22 cellular contexts compared by ENCODE assay signal in genomic region chr18:75064513-75064905, GRCh38.
A peak's percentile ranks its signal among the peaks of the same experiment; 100 is the strongest.
DNase-seq lines count a peak whose midpoint lies in the region; ATAC-seq and TF ChIP-seq lines count a peak whose summit lies in the region.
"Had no signal": no experiment of that assay in that cellular context is flagged by ENCODE, and none has a peak within 500 bp of the region (broad histone marks: within the 10 kb centered on the region; RNA-seq: fewer than 3 reads in every experiment).

No MANE protein-coding gene starts in this region.

- H3K27me3 ChIP-seq in heart left ventricle (no peaks in the 10 kb centered on the region), neuronal stem cell (ENCODE audit: control insufficient read depth in 3 of 3, insufficient read depth in 3 of 3, low read depth in 1 of 3, low read length in 3 of 3) (no peaks in the 10 kb centered on the region)
- H3K27me3 ChIP-seq: BLaER1 had no signal

- peaks cover 0 to 4% (median 0%) of the 10 kb centered on the region in 12 donors for H3K4me1 ChIP-seq in heart left ventricle
- no peaks in the 10 kb centered on the region for H3K4me1 ChIP-seq in neuronal stem cell (ENCODE audit: control insufficient read depth in 2 of 2, insufficient read depth in 1 of 2, low read depth in 1 of 2, low read length in 2 of 2)
- H3K4me1 ChIP-seq: Caco-2 had no signal

- no peaks in the 10 kb centered on the region for H3K79me1 ChIP-seq in neuronal stem cell (ENCODE audit: low read depth, low read length)

- H4K8ac ChIP-seq in neuronal stem cell (ENCODE audit: low read depth, low read length) = no peak overlapping the region

- intact Hi-C loops in cardiac septum (cut with DNase I) (no loop called here), heart left ventricle (cut with DNase I) (no loop called here)
- intact Hi-C loops in activated CD4-positive, alpha-beta T cell treated with anti-CD3 and anti-CD28 coated beads for 36 hours (cut with DNase I, micrococcal nuclease) = no loop called here

- no peak overlapping the region for H2BK15ac ChIP-seq in neuronal stem cell (ENCODE audit: low read length)

- no peaks in the 10 kb centered on the region for H3K27me3 Mint-ChIP-seq in activated CD4-positive, alpha-beta T cell treated with anti-CD3 and anti-CD28 coated beads for 36 hours
- H3K27me3 Mint-ChIP-seq: B cell; CD4-positive, CD25-positive, alpha-beta regulatory T cell had no signal

- no peak overlapping the region for H3K9ac ChIP-seq in neuronal stem cell (ENCODE audit: low read depth, low read length, poor library complexity)
- H3K9ac ChIP-seq: BLaER1, GM23248 had no signal

- no peak overlapping the region for H3K4ac ChIP-seq in neuronal stem cell (ENCODE audit: low read length)

- TF ChIP-seq POLR2A in heart left ventricle (IDR thresholded peaks at IDR 0.05) = no peak

- no peak for ATAC-seq in heart left ventricle
- no peak for ATAC-seq in activated CD4-positive, alpha-beta T cell treated with anti-CD3 and anti-CD28 coated beads for 36 hours
- ATAC-seq: CD8-positive, alpha-beta T cell; GM12878 had no signal

- no peak overlapping the region for H2BK120ac ChIP-seq in neuronal stem cell (ENCODE audit: low read depth, low read length)

- H3K36me3 Mint-ChIP-seq in activated CD4-positive, alpha-beta T cell treated with anti-CD3 and anti-CD28 coated beads for 36 hours (ENCODE audit: low read depth) = peaks cover 19% of the 10 kb centered on the region

- 90 to 97% (median 92%) methylated on average over 10 to 16 of the region's 16 CpGs for WGBS in heart left ventricle, 4 donors
- WGBS in neuronal stem cell (ENCODE audit: extremely low coverage in 2 of 2, insufficient read length in 2 of 2, insufficient replicate concordance in 1 of 2), 2 donors = no CpG with 5 or more reads among the region's 16 CpGs

- no peak overlapping the region for H3K27ac Mint-ChIP-seq in activated CD4-positive, alpha-beta T cell treated with anti-CD3 and anti-CD28 coated beads for 36 hours
- H3K27ac Mint-ChIP-seq: B cell; CD8-positive, alpha-beta T cell had no signal

- no peak overlapping the region for H4K91ac ChIP-seq in neuronal stem cell (ENCODE audit: low read depth, low read length, poor library complexity)

- H3K4me3 Mint-ChIP-seq in activated CD4-positive, alpha-beta T cell treated with anti-CD3 and anti-CD28 coated beads for 36 hours = no peak overlapping the region
- H3K4me3 Mint-ChIP-seq: B cell; CD4-positive, CD25-positive, alpha-beta regulatory T cell; CD8-positive, alpha-beta T cell had no signal

- H3K4me1 Mint-ChIP-seq in activated CD4-positive, alpha-beta T cell treated with anti-CD3 and anti-CD28 coated beads for 36 hours = peaks cover 5% of the 10 kb centered on the region

- no peak overlapping the region for H3K27ac ChIP-seq in heart left ventricle
- H3K27ac ChIP-seq in neuronal stem cell (replicated peaks; ENCODE audit: low read length) = no peak overlapping the region
- H3K27ac ChIP-seq: 22Rv1, BLaER1, C4-2B, GM23248 had no signal

- H3K23ac ChIP-seq in neuronal stem cell (ENCODE audit: low read depth, low read length, poor library complexity) = peak overlapping the region; percentile 52

- POLR2A ChIA-PET in activated CD4-positive, alpha-beta T cell treated with anti-CD3 and anti-CD28 coated beads for 36 hours (lab: Charles Lee) = no interaction called here

- no peak overlapping the region for H2BK12ac ChIP-seq in neuronal stem cell (ENCODE audit: low read length)

- peaks cover 0 to 28% (median 11%) of the 10 kb centered on the region in 9 donors for H3K36me3 ChIP-seq in heart left ventricle
- no peaks in the 10 kb centered on the region for H3K36me3 ChIP-seq in neuronal stem cell (replicated peaks in 1 of 2; ENCODE audit: control insufficient read depth in 2 of 2, insufficient read depth in 2 of 2, low read length in 2 of 2)

- DNase-seq in cardiac septum (ENCODE audit: low spot score) = peak; percentile 59
- no peak for DNase-seq in heart left ventricle
- DNase-seq in islet precursor cell = peak; percentile 29
- DNase-seq in neuronal stem cell (ENCODE audit: low spot score) = no peak
- DNase-seq in activated CD4-positive, alpha-beta T cell treated with anti-CD3 and anti-CD28 coated beads for 36 hours = no peak
- no peak for DNase-seq in NCI-H524 (lab: John Stamatoyannopoulos, UW)
- no peak for DNase-seq in activated effector memory CD4-positive, alpha-beta T cell treated with anti-CD3 and anti-CD28 coated beads, Interleukin-2, amount 50 U/mL, for 16 hours
- DNase-seq: Caco-2; CD4-positive, CD25-positive, alpha-beta regulatory T cell; CD8-positive, alpha-beta T cell; DMS 273 treated with DMSO at 0.1 percent for 48 hours; DMS79; EL; GDM1; GM23248; H7; HCEC 1CT had no signal

- H3K4me3 ChIP-seq in heart left ventricle (no peak overlapping the region), neuronal stem cell (ENCODE audit: low read length in 2 of 2) (no peak overlapping the region)
- H3K4me3 ChIP-seq: BLaER1, GM12878, GM23248 had no signal

- no peaks in the 10 kb centered on the region for H3K9me3 ChIP-seq in heart left ventricle
- H3K9me3 ChIP-seq in neuronal stem cell (replicated peaks in 1 of 2; ENCODE audit: control insufficient read depth in 2 of 2, insufficient read depth in 1 of 2, low read depth in 1 of 2, low read length in 2 of 2) = no peaks in the 10 kb centered on the region
- H3K9me3 ChIP-seq: BLaER1, Caco-2 had no signal

- no peaks in the 10 kb centered on the region for H3K9me3 Mint-ChIP-seq in activated CD4-positive, alpha-beta T cell treated with anti-CD3 and anti-CD28 coated beads for 36 hours (ENCODE audit: low read depth)
- H3K9me3 Mint-ChIP-seq: CD8-positive, alpha-beta T cell had no signal

- no peak overlapping the region for H2BK5ac ChIP-seq in neuronal stem cell (ENCODE audit: low read length)

- no peak overlapping the region for H3K4me2 ChIP-seq in neuronal stem cell (ENCODE audit: insufficient read depth, low read length, poor library complexity, severe bottlenecking)
- H3K4me2 ChIP-seq: BLaER1 had no signal

- CTCF ChIA-PET in activated CD4-positive, alpha-beta T cell treated with anti-CD3 and anti-CD28 coated beads for 36 hours (lab: Charles Lee) = interaction anchor here (0.7 kb wide), 1 partner anchor 13 kb away, joined by 5 read pairs; no protein-coding TSS in a partner anchor

- peak overlapping the region; percentile 48 for H3K14ac ChIP-seq in neuronal stem cell (ENCODE audit: low read length)

- H3K18ac ChIP-seq in neuronal stem cell (ENCODE audit: low read length) = no peak overlapping the region

- TF ChIP-seq CTCF in heart left ventricle (IDR thresholded peaks at IDR 0.05) = no peak

- H2AK5ac ChIP-seq in neuronal stem cell (ENCODE audit: low read depth, low read length) = no peak overlapping the region

- H2AFZ ChIP-seq in neuronal stem cell (ENCODE audit: low read length) = no peak overlapping the region
- H2AFZ ChIP-seq: GM23248 had no signal

Comparison
In these comparisons a context has a peak if more than half of its experiments do, and no peak if none do; other contexts are left out.
1. DNase-seq: peak in cardiac septum (single experiment) and islet precursor cell (single experiment); none in heart left ventricle (0 of 5), neuronal stem cell (single experiment), activated CD4-positive, alpha-beta T cell treated with anti-CD3 and anti-CD28 coated beads for 36 hours (single experiment), NCI-H524 (0 of 2) and activated effector memory CD4-positive, alpha-beta T cell treated with anti-CD3 and anti-CD28 coated beads, Interleukin-2, amount 50 U/mL, for 16 hours (single experiment).